18 cellular contexts compared by ENCODE assay signal in genomic region chr7:110759069-110759468, GRCh38.
DNase-seq lines count a peak whose midpoint lies in the region; ATAC-seq and TF ChIP-seq lines count a peak whose summit lies in the region.
"Had no signal": no experiment of that assay in that cellular context is flagged by ENCODE, and none has a peak within 500 bp of the region (broad histone marks: within the 10 kb centered on the region; RNA-seq: fewer than 3 reads in every experiment).

No MANE protein-coding gene starts in this region.

- WGBS in mammary epithelial cell (ENCODE audit: low coverage, missing lambda C conversion rate) = 71% methylated on average over 4 of the region's 4 CpGs

- H4K20me1 ChIP-seq in mammary epithelial cell (ENCODE audit: insufficient read depth, low read length) = no peaks in the 10 kb centered on the region

- TF ChIP-seq CTCF in mammary epithelial cell (conservative IDR thresholded peaks at IDR 0.05 in 1 of 2, IDR thresholded peaks at IDR 0.05 in 1 of 2; ENCODE audit: extremely low read depth in 1 of 2, insufficient read depth in 1 of 2, low read depth in 1 of 2, low read length in 2 of 2) (no peak), breast epithelium (IDR thresholded peaks at IDR 0.05) (no peak), left lung (IDR thresholded peaks at IDR 0.05) (no peak)

- in situ Hi-C loops in mammary epithelial cell (cut with MboI; ENCODE audit: low sequenced_read_pairs in 2 of 2) = no loop called here

- CTCF ChIA-PET in mammary epithelial cell (lab: Charles Lee; ENCODE audit: low non-redundant PET) = interaction anchor here (0.6 kb wide), 1 partner anchor 332 kb away, joined by 4 read pairs; no protein-coding TSS in a partner anchor

- no peak overlapping the region for H3K9ac ChIP-seq in mammary epithelial cell (ENCODE audit: insufficient read depth, low read length)

- peak; percentile 2 for DNase-seq in mammary epithelial cell
- no peak for DNase-seq in breast epithelium (ENCODE audit: low spot score in 2 of 2)
- DNase-seq in astrocyte of the hippocampus (ENCODE audit: low read depth, low spot score) = peak; percentile 9
- DNase-seq in mucosa of gallbladder (ENCODE audit: low spot score) = peak; percentile 13
- no peak for DNase-seq in NCI-H1092 (lab: John Stamatoyannopoulos, UW)
- no peak for DNase-seq in stimulated activated naive CD8-positive, alpha-beta T cell treated with anti-CD3 and anti-CD28 coated beads, Interleukin-15, Interleukin-2, amounts not matched to agents 100 U/mL and 50 U/mL, for 24 hours
- no peak for DNase-seq in left lung
- no peak for DNase-seq in SKM-1 treated with dmso at 0.1 percent for 144 hours (lab: John Stamatoyannopoulos, UW; ENCODE audit: unreplicated experiment)
- DNase-seq: Calu3; CD4-positive, alpha-beta memory T cell; EL; GOT3; KG1; NCI-H1436; NCI-H2029; NCI-H748 treated with DMSO at 0.1 percent for 48 hours; SW 1271 had no signal

- H2AFZ ChIP-seq in mammary epithelial cell (ENCODE audit: low read depth, low read length) = no peak overlapping the region

- ATAC-seq in stimulated activated naive CD8-positive, alpha-beta T cell treated with anti-CD3 and anti-CD28 coated beads, Interleukin-15, Interleukin-2, amounts not matched to agents 100 U/mL and 50 U/mL, for 24 hours = no peak
- no peak for ATAC-seq in left lung
- ATAC-seq: HepG2 had no signal

- no peaks in the 10 kb centered on the region for H3K27me3 ChIP-seq in mammary epithelial cell (ENCODE audit: insufficient read depth, low read length)
- H3K27me3 ChIP-seq in breast epithelium = no peaks in the 10 kb centered on the region
- H3K27me3 ChIP-seq in left lung = no peaks in the 10 kb centered on the region

- BruUV-seq in mammary epithelial cell (replicated peaks; lab: Mats Ljungman, UMichigan) = no TSS peak

- H3K4me3 ChIP-seq in mammary epithelial cell (replicated peaks in 1 of 3; ENCODE audit: insufficient read depth in 1 of 3, low read depth in 2 of 3, low read length in 3 of 3) (no peak overlapping the region), breast epithelium (no peak overlapping the region), left lung (no peak overlapping the region)

- intact Hi-C loops in mammary epithelial cell (cut with micrococcal nuclease) (no loop called here), breast epithelium (cut with DNase I; ENCODE audit: low total_unique reads) (no loop called here), left lung (cut with DNase I) (no loop called here)

- no peak overlapping the region for H3K4me2 ChIP-seq in mammary epithelial cell (ENCODE audit: insufficient read depth, low read depth, low read length)

- no peaks in the 10 kb centered on the region for H3K9me3 ChIP-seq in mammary epithelial cell (replicated peaks; ENCODE audit: insufficient read depth, low read length)
- no peaks in the 10 kb centered on the region for H3K9me3 ChIP-seq in breast epithelium
- H3K9me3 ChIP-seq in left lung = no peaks in the 10 kb centered on the region

- no peaks in the 10 kb centered on the region for H3K79me2 ChIP-seq in mammary epithelial cell (ENCODE audit: insufficient read depth, low read length)

- H3K27ac ChIP-seq in mammary epithelial cell (ENCODE audit: insufficient read depth, low read depth, low read length) (no peak overlapping the region), breast epithelium (no peak overlapping the region), left lung (no peak overlapping the region)

- H3K36me3 ChIP-seq in mammary epithelial cell (ENCODE audit: insufficient read depth, low read length) (no peaks in the 10 kb centered on the region), breast epithelium (no peaks in the 10 kb centered on the region), left lung (no peaks in the 10 kb centered on the region)

- TF ChIP-seq POLR2A in breast epithelium (IDR thresholded peaks at IDR 0.05) = no peak

- H3K4me1 ChIP-seq in mammary epithelial cell (ENCODE audit: insufficient read depth, low read length) (no peaks in the 10 kb centered on the region), breast epithelium (no peaks in the 10 kb centered on the region), left lung (no peaks in the 10 kb centered on the region)

- dilution Hi-C loops in mammary epithelial cell (cut with HindIII; ENCODE audit: low sequenced_read_pairs) = no loop called here

Comparison
In these comparisons a context has a peak if more than half of its experiments do, and no peak if none do; other contexts are left out.
1. DNase-seq: peak in mammary epithelial cell (single experiment), astrocyte of the hippocampus (single experiment) and mucosa of gallbladder (single experiment); none in breast epithelium (0 of 2), NCI-H1092 (single experiment), stimulated activated naive CD8-positive, alpha-beta T cell treated with anti-CD3 and anti-CD28 coated beads, Interleukin-15, Interleukin-2, amounts not matched to agents 100 U/mL and 50 U/mL, for 24 hours (single experiment), left lung (0 of 2) and SKM-1 treated with dmso at 0.1 percent for 144 hours (single experiment).